9 cellular contexts compared by ENCODE assay signal in the genomic region with DNA sequence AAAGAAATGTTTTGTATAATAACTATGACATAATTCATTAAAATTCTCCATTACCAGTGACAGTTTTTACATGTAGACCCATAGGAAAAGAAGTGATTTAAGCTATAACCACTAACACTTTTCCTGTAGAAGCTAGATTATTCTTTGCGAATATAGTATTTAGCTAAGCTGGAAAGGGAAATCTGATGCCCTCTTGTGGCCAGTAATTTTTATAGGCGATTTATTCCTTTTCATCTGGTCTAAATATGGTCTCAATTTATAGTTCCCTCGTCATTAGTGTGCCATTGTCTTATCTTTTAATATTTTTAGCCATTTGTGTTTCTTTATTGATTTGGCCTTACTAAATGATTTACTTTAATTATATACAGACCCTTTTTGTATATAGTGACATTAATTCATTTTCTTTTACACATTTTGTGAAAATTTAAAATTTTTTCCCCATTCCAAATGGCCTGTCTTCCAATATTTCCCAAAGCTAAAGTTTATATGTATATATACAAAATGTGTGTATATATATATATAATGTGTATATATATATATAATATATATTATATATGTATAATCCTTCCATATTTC. TPM values are rescaled to one million over a fixed set of nuclear protein-coding genes. Genes with fewer than 3 reads are reported as not detected.
DNase-seq lines count a peak whose midpoint lies in the region; ATAC-seq and TF ChIP-seq lines count a peak whose summit lies in the region.
"Had no signal": no experiment of that assay in that cellular context is flagged by ENCODE, and none has a peak within 500 bp of the region (broad histone marks: within the 10 kb centered on the region; RNA-seq: fewer than 3 reads in every experiment).

No MANE protein-coding gene starts in this region.

- no peaks in the 10 kb centered on the region for H4K20me1 ChIP-seq in osteoblast (ENCODE audit: insufficient read depth, low read length)
- H4K20me1 ChIP-seq: BLaER1 treated with 17β-estradiol and CSF1 and Interleukin-3, amounts not matched to agents 10 nM and 100 nM had no signal

- H3K4me2 ChIP-seq in osteoblast (ENCODE audit: insufficient read depth, low read length): no peak overlapping the region
- H3K4me2 ChIP-seq: BLaER1 treated with 17β-estradiol and CSF1 and Interleukin-3, amounts not matched to agents 10 nM and 100 nM had no signal

- H3K27me3 ChIP-seq in esophagus squamous epithelium (no peaks in the 10 kb centered on the region), osteoblast (ENCODE audit: insufficient read depth, low read length) (no peaks in the 10 kb centered on the region)
- H3K27me3 ChIP-seq: BLaER1 treated with 17β-estradiol and CSF1 and Interleukin-3, amounts not matched to agents 10 nM and 100 nM had no signal

- ATAC-seq in HG03342 (IDR thresholded peaks at IDR 0.05; ENCODE audit: unreplicated experiment): no peak

- POLR2A ChIA-PET in RWPE1 (lab: Yijun Ruan, JAX; ENCODE audit: low non-redundant PET): no interaction called here

- no peak overlapping the region for H3K27ac ChIP-seq in RWPE1
- no peak overlapping the region for H3K27ac ChIP-seq in esophagus squamous epithelium
- no peak overlapping the region for H3K27ac ChIP-seq in osteoblast (ENCODE audit: low read depth, low read length)
- H3K27ac ChIP-seq: BLaER1 treated with 17β-estradiol and CSF1 and Interleukin-3, amounts not matched to agents 10 nM and 100 nM had no signal

- H3K36me3 ChIP-seq in esophagus squamous epithelium: no peaks in the 10 kb centered on the region
- no peaks in the 10 kb centered on the region for H3K36me3 ChIP-seq in osteoblast (ENCODE audit: insufficient read depth, low read length)

- H3K4me1 ChIP-seq in esophagus squamous epithelium (no peaks in the 10 kb centered on the region), osteoblast (ENCODE audit: insufficient read depth, low read length) (no peaks in the 10 kb centered on the region)
- H3K4me1 ChIP-seq: BLaER1 treated with 17β-estradiol and CSF1 and Interleukin-3, amounts not matched to agents 10 nM and 100 nM had no signal

- CTCF ChIA-PET in RWPE1 (lab: Yijun Ruan, JAX): interaction anchor here (0.7 to 2.6 kb wide), 4 partner anchors 14 to 229 kb away, joined by 4 to 20 read pairs (median 5); no protein-coding TSS in a partner anchor

- peak; percentile 69 for TF ChIP-seq CTCF in RWPE1 (conservative IDR thresholded peaks at IDR 0.05; ENCODE audit: low read depth)
- peak; percentile 40 to 71 (median 58) for TF ChIP-seq CTCF in esophagus squamous epithelium (IDR thresholded peaks at IDR 0.05)
- TF ChIP-seq CTCF in osteoblast (IDR thresholded peaks at IDR 0.05; ENCODE audit: extremely low read depth, low read depth, low read length): peak; percentile 61

- no peak for TF ChIP-seq POLR2A in esophagus squamous epithelium (IDR thresholded peaks at IDR 0.05)

- intact Hi-C loops in esophagus squamous epithelium (cut with DNase I): loop anchor here (10.0 kb wide), 1 partner anchor 191 kb away; no protein-coding TSS in a partner anchor

- H3K9me3 ChIP-seq in esophagus squamous epithelium (no peaks in the 10 kb centered on the region), osteoblast (ENCODE audit: low read depth, low read length) (no peaks in the 10 kb centered on the region)
- H3K9me3 ChIP-seq: BLaER1 treated with 17β-estradiol and CSF1 and Interleukin-3, amounts not matched to agents 10 nM and 100 nM had no signal

- WGBS in esophagus squamous epithelium, 2 donors: 6 to 7% methylated on average over 3 of the region's 3 CpGs

- DNase-seq in NCI-H146 (lab: John Stamatoyannopoulos, UW): peak; percentile 26
- no peak for DNase-seq in NCI-H146 treated with DMSO at 0.1 percent for 48 hours (lab: John Stamatoyannopoulos, UW; ENCODE audit: unreplicated experiment)
- peak; percentile 38 for DNase-seq in LHCN-M2 (ENCODE audit: low read depth)
- peak; percentile 28 for DNase-seq in RWPE1 (ENCODE audit: low spot score)
- DNase-seq in esophagus squamous epithelium (lab: John Stamatoyannopoulos, UW): no peak
- DNase-seq in osteoblast (ENCODE audit: insufficient read length, low spot score, missing footprints): peak; percentile 78
- no peak for DNase-seq in T-helper 9 cell

- H2AFZ ChIP-seq in osteoblast (ENCODE audit: low read length): no peak overlapping the region

- no peak overlapping the region for H3K4me3 ChIP-seq in esophagus squamous epithelium
- H3K4me3 ChIP-seq in osteoblast (ENCODE audit: insufficient read depth, low read length): no peak overlapping the region
- H3K4me3 ChIP-seq: BLaER1 treated with 17β-estradiol and CSF1 and Interleukin-3, amounts not matched to agents 10 nM and 100 nM had no signal

- H3K79me2 ChIP-seq in osteoblast (ENCODE audit: insufficient read depth, low read length): no peaks in the 10 kb centered on the region

RNA-seq across cellular contexts. Expression of a gene that starts 26.7 kb away (rescaled TPM):
- total RNA-seq in LHCN-M2 (2014; rRNA removed): 65.4 and 67.2 TPM in 2 replicates
- 18.3 TPM for polyA plus RNA-seq in LHCN-M2 (2012)
- total RNA-seq in esophagus squamous epithelium: 10 to 100 TPM; 29.5 to 61.4 (median 44.8) TPM
- 22.1 and 22.4 TPM in 2 replicates for total RNA-seq in osteoblast

Comparison
In these comparisons a context has a peak if more than half of its experiments do, and no peak if none do; other contexts are left out.
1. DNase-seq: peak in NCI-H146 (single experiment), LHCN-M2 (single experiment), RWPE1 (single experiment) and osteoblast (single experiment); none in NCI-H146 treated with DMSO at 0.1 percent for 48 hours (single experiment), esophagus squamous epithelium (single experiment) and T-helper 9 cell (single experiment).
2. Peak in every context shown above with its lines, with median percentiles within 50 percentile points of each other: CTCF ChIP-seq.